ENCODE assay signal across 28 cellular contexts in the genomic region with DNA sequence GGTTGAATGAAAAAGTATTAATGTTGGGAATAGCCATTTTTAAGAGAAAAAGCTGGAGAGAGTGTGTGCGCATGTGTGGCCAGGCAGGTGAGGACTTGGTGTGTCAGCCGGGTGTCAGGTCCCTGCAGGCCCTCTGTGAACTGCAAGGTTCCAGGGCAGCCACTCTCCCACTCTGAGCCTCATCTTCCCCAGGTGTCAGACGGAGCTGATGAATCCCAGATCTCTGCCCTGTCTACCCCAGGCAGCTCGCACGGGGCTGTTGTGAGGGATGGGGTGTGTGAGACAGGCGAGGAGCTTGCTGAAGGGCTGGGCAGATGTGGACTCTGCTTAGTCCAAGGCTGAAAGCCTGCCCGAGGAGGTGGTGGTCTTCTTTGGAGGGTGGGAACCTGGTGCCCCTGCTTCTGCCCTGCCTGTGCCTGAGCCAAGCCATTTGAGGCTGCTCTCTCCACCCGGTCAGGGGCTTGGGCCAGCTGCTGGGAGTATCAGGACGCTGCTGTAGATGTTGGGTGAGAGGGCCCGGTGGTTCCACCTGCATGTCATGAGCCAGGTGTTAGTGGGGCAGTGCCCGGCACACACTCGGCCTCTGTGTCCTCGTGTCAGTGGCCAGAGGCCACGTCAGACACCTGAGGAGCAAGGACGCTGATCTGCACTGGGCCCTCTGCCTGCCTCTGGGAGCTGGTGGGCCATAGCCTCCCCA.
DNase-seq lines count a peak whose midpoint lies in the region; ATAC-seq and TF ChIP-seq lines count a peak whose summit lies in the region.
"Had no signal": no experiment of that assay in that cellular context is flagged by ENCODE, and none has a peak within 500 bp of the region (broad histone marks: within the 10 kb centered on the region; RNA-seq: fewer than 3 reads in every experiment).

No MANE protein-coding gene starts in this region.

- H2AFZ ChIP-seq in neuronal stem cell (ENCODE audit: low read length) = no peak overlapping the region

- peak overlapping the region in 1 of 7 donors; percentile 14 for H3K27ac Mint-ChIP-seq in CD14-positive monocyte
- peak overlapping the region in 5 of 7 donors; percentile 8 to 75 (median 57) for H3K27ac Mint-ChIP-seq in CD4-positive, alpha-beta memory T cell
- H3K27ac Mint-ChIP-seq in central memory CD8-positive, alpha-beta T cell (ENCODE audit: low read depth) = peak overlapping the region; percentile 32
- H3K27ac Mint-ChIP-seq: memory B cell had no signal

- peak overlapping the region; percentile 76 for H2BK5ac ChIP-seq in neuronal stem cell (ENCODE audit: low read length)

- peaks cover 4 to 26% of the 10 kb centered on the region in 2 donors for H3K36me3 Mint-ChIP-seq in CD14-positive monocyte
- peaks cover 6 to 10% of the 10 kb centered on the region in 2 donors for H3K36me3 Mint-ChIP-seq in CD4-positive, alpha-beta memory T cell
- H3K36me3 Mint-ChIP-seq in central memory CD8-positive, alpha-beta T cell (ENCODE audit: insufficient read depth) = peaks cover 26% of the 10 kb centered on the region

- H4K8ac ChIP-seq in neuronal stem cell (ENCODE audit: low read depth, low read length) = no peak overlapping the region

- peak overlapping the region; percentile 15 for H3K9ac ChIP-seq in neuronal stem cell (ENCODE audit: low read depth, low read length, poor library complexity)
- H3K9ac ChIP-seq: KMS-11 had no signal

- WGBS in neuronal stem cell (ENCODE audit: extremely low coverage in 2 of 2, insufficient read length in 2 of 2, insufficient replicate concordance in 1 of 2), 2 donors = no CpG with 5 or more reads among the region's 15 CpGs

- H3K9me3 ChIP-seq in CD4-positive, alpha-beta memory T cell (ENCODE audit: control insufficient read depth in 1 of 2, low read length in 2 of 2) = no peaks in the 10 kb centered on the region
- H3K9me3 ChIP-seq in neuronal stem cell (replicated peaks in 1 of 2; ENCODE audit: control insufficient read depth in 2 of 2, insufficient read depth in 1 of 2, low read depth in 1 of 2, low read length in 2 of 2) = no peaks in the 10 kb centered on the region
- H3K9me3 ChIP-seq: left lung, MG63, psoas muscle had no signal

- H2BK12ac ChIP-seq in neuronal stem cell (ENCODE audit: low read length) = no peak overlapping the region

- H3K4me2 ChIP-seq in neuronal stem cell (ENCODE audit: insufficient read depth, low read length, poor library complexity, severe bottlenecking) = no peak overlapping the region
- H3K4me2 ChIP-seq: KMS-11 had no signal

- peaks cover 5% of the 10 kb centered on the region for H3K36me3 ChIP-seq in CD4-positive, alpha-beta memory T cell (ENCODE audit: insufficient read depth, low read length)
- no peaks in the 10 kb centered on the region for H3K36me3 ChIP-seq in neuronal stem cell (replicated peaks in 1 of 2; ENCODE audit: control insufficient read depth in 2 of 2, insufficient read depth in 2 of 2, low read length in 2 of 2)
- H3K36me3 ChIP-seq: left lung, MG63 had no signal

- DNase-seq in CD14-positive monocyte (ENCODE audit: low spot score) = peak; percentile 43
- DNase-seq in CD4-positive, alpha-beta memory T cell = no peak
- no peak for DNase-seq in central memory CD8-positive, alpha-beta T cell (ENCODE audit: low spot score in 2 of 2)
- no peak for DNase-seq in neuronal stem cell (ENCODE audit: low spot score)
- no peak for DNase-seq in GDM1 (lab: John Stamatoyannopoulos, UW)
- no peak for DNase-seq in NCI-H2107 (lab: John Stamatoyannopoulos, UW)
- DNase-seq: activated CD8-positive, alpha-beta memory T cell treated with anti-CD3 and anti-CD28 coated beads for 24 hours; activated gamma-delta T cell; caudate nucleus; cortex of kidney; effector memory CD4-positive, alpha-beta T cell; EL; MG63; NCI-H1105 treated with DMSO at 0.1 percent for 48 hours; NCI-H2029 treated with DMSO at 0.1 percent for 48 hours; NCI-H226; NCI-H526 treated with DMSO at 0.1 percent for 48 hours; occipital lobe; psoas muscle; stimulated activated CD4-positive, alpha-beta T cell treated with anti-CD3 and anti-CD28 coated beads, Interleukin-4, amount 100 ng/mL, for 24 hours had no signal

- CTCF ChIA-PET in CD4-positive, alpha-beta memory T cell (lab: Charles Lee; ENCODE audit: partially characterized antibody) = interaction anchor here (2.5 kb wide), 1 partner anchor 11 kb away, joined by 11 read pairs; no protein-coding TSS in a partner anchor

- H3K23ac ChIP-seq in neuronal stem cell (ENCODE audit: low read depth, low read length, poor library complexity) = peak overlapping the region; percentile 6

- H3K4me3 ChIP-seq in CD4-positive, alpha-beta memory T cell (ENCODE audit: low read length in 2 of 2) = no peak overlapping the region
- peak overlapping the region in 1 of 2 donors; percentile 24 for H3K4me3 ChIP-seq in neuronal stem cell (ENCODE audit: low read length in 2 of 2)
- H3K4me3 ChIP-seq: GM12878, left lung, MG63, psoas muscle had no signal

- H3K4me3 Mint-ChIP-seq in CD14-positive monocyte = no peak overlapping the region
- H3K4me3 Mint-ChIP-seq in CD4-positive, alpha-beta memory T cell = no peak overlapping the region
- no peak overlapping the region for H3K4me3 Mint-ChIP-seq in central memory CD8-positive, alpha-beta T cell
- H3K4me3 Mint-ChIP-seq: memory B cell had no signal

- ATAC-seq in central memory CD8-positive, alpha-beta T cell (replicated peaks; ENCODE audit: extremely low read depth, poor library complexity, severe bottlenecking) = no peak
- ATAC-seq in GM18909 (IDR thresholded peaks at IDR 0.05; ENCODE audit: poor library complexity, unreplicated experiment) = no peak
- no peak for ATAC-seq in HG02798 (IDR thresholded peaks at IDR 0.05; ENCODE audit: poor library complexity, unreplicated experiment)
- ATAC-seq: GM12878, left lung, psoas muscle, Right ventricle myocardium inferior had no signal

- intact Hi-C loops in CD14-positive monocyte (cut with micrococcal nuclease) = no loop called here
- intact Hi-C loops in CD4-positive, alpha-beta memory T cell (cut with micrococcal nuclease) = no loop called here

- H4K91ac ChIP-seq in neuronal stem cell (ENCODE audit: low read depth, low read length, poor library complexity) = no peak overlapping the region

- H3K27ac ChIP-seq in CD4-positive, alpha-beta memory T cell (ENCODE audit: low read depth, low read length) = no peak overlapping the region
- H3K27ac ChIP-seq in neuronal stem cell (replicated peaks; ENCODE audit: low read length) = no peak overlapping the region
- H3K27ac ChIP-seq: HL-60, KMS-11, left lung, psoas muscle had no signal

- H3K14ac ChIP-seq in neuronal stem cell (ENCODE audit: low read length) = no peak overlapping the region

- no peak overlapping the region for H2BK120ac ChIP-seq in neuronal stem cell (ENCODE audit: low read depth, low read length)

- H3K27me3 ChIP-seq in CD4-positive, alpha-beta memory T cell (ENCODE audit: insufficient read depth, low read length) = no peaks in the 10 kb centered on the region
- peaks cover 0 to 3% (median 0%) of the 10 kb centered on the region in 3 experiments for H3K27me3 ChIP-seq in neuronal stem cell (ENCODE audit: control insufficient read depth in 3 of 3, insufficient read depth in 3 of 3, low read depth in 1 of 3, low read length in 3 of 3)
- H3K27me3 ChIP-seq: left lung, MG63 had no signal

- H3K79me1 ChIP-seq in neuronal stem cell (ENCODE audit: low read depth, low read length) = peaks cover 2% of the 10 kb centered on the region

- H3K18ac ChIP-seq in neuronal stem cell (ENCODE audit: low read length) = peak overlapping the region; percentile 33

- H2AK5ac ChIP-seq in neuronal stem cell (ENCODE audit: low read depth, low read length) = peak overlapping the region; percentile 66

- POLR2A ChIA-PET in CD4-positive, alpha-beta memory T cell (lab: Charles Lee; ENCODE audit: partially characterized antibody) = interaction anchor here (11.1 kb wide), 1 partner anchor 24 kb away, joined by 332 read pairs; no protein-coding TSS in a partner anchor

- H2BK15ac ChIP-seq in neuronal stem cell (ENCODE audit: low read length) = no peak overlapping the region

- peaks cover 0 to 6% (median 0%) of the 10 kb centered on the region in 7 donors for H3K9me3 Mint-ChIP-seq in CD14-positive monocyte
- H3K9me3 Mint-ChIP-seq in CD4-positive, alpha-beta memory T cell = no peaks in the 10 kb centered on the region
- no peaks in the 10 kb centered on the region for H3K9me3 Mint-ChIP-seq in central memory CD8-positive, alpha-beta T cell
- H3K9me3 Mint-ChIP-seq: memory B cell had no signal

- H3K27me3 Mint-ChIP-seq in CD14-positive monocyte (ENCODE audit: low read depth in 3 of 3) = peaks cover 0 to 2% (median 0%) of the 10 kb centered on the region in 3 donors
- H3K27me3 Mint-ChIP-seq in CD4-positive, alpha-beta memory T cell = no peaks in the 10 kb centered on the region
- H3K27me3 Mint-ChIP-seq in central memory CD8-positive, alpha-beta T cell = no peaks in the 10 kb centered on the region
- H3K27me3 Mint-ChIP-seq: memory B cell had no signal

- H3K4me1 ChIP-seq in CD4-positive, alpha-beta memory T cell (ENCODE audit: insufficient read depth, low read length) = peaks cover 34% of the 10 kb centered on the region
- peaks cover 0 to 3% of the 10 kb centered on the region in 2 donors for H3K4me1 ChIP-seq in neuronal stem cell (ENCODE audit: control insufficient read depth in 2 of 2, insufficient read depth in 1 of 2, low read depth in 1 of 2, low read length in 2 of 2)

- peaks cover 22% of the 10 kb centered on the region for H3K4me1 Mint-ChIP-seq in CD14-positive monocyte
- peaks cover 22 to 60% (median 38%) of the 10 kb centered on the region in 4 donors for H3K4me1 Mint-ChIP-seq in CD4-positive, alpha-beta memory T cell
- peaks cover 45% of the 10 kb centered on the region for H3K4me1 Mint-ChIP-seq in central memory CD8-positive, alpha-beta T cell

- no peak overlapping the region for H3K4ac ChIP-seq in neuronal stem cell (ENCODE audit: low read length)

- no peak for TF ChIP-seq CTCF in CD14-positive monocyte (IDR thresholded peaks at IDR 0.05)
